Comparison of ENCODE assay signal across 8 cellular contexts in the genomic region with DNA sequence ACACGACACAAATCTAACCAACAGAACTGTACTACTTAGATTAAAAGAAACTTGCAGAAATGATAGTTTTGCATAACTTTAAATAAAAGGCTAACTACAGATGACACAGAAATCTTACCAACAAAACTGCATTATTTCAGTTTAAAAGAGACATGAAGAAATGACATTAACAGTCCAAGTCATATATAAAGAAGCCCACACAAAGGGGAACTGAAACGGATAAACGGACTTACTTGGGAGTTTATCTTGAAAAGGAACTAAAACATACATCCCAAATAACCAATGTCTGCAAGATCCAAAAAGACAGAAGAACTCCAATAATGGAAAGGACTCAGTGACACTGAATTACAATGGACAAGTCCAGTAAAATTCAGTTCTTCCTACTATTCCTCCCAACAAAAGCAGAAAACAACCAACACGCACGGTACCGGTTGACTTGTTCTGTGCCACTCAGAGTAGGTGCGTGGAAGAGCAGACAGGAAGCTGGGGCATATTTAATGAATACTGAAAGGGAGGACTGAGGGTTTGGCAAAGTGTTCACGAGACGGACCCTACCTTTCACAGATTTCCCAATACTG. TPM values are rescaled to one million over a fixed set of nuclear protein-coding genes. Genes with fewer than 3 reads are reported as not detected.
DNase-seq lines count a peak whose midpoint lies in the region; ATAC-seq, FAIRE-seq and TF ChIP-seq lines count a peak whose summit lies in the region.

No MANE protein-coding gene starts in this region.

- no peaks in the 10 kb centered on the region for H3K36me3 Mint-ChIP-seq in T-helper 17 cell (ENCODE audit: low read depth)

- H3K36me3 ChIP-seq in neutrophil, result no peaks in the 10 kb centered on the region

- peak overlapping the region; percentile 89 for H3K4me3 Mint-ChIP-seq in T-helper 17 cell

- TF ChIP-seq CTCF in AG09309 (IDR thresholded peaks at IDR 0.05; ENCODE audit: control insufficient read depth, insufficient read depth, low read depth, low read length, missing control alignments), result no peak
- no peak for TF ChIP-seq CTCF in fibroblast of the aortic adventitia (IDR thresholded peaks at IDR 0.05; ENCODE audit: insufficient read depth, low read length)
- TF ChIP-seq CTCF in neutrophil (IDR thresholded peaks at IDR 0.05), result no peak

- H3K27me3 Mint-ChIP-seq in T-helper 17 cell, result peaks cover 17% of the 10 kb centered on the region

- H3K27me3 ChIP-seq in neutrophil, result peaks cover 14% of the 10 kb centered on the region

- peaks cover 10% of the 10 kb centered on the region for H3K4me1 Mint-ChIP-seq in T-helper 17 cell

- no peak overlapping the region for H3K27ac Mint-ChIP-seq in T-helper 17 cell

- peak overlapping the region; percentile 44 for H3K27ac ChIP-seq in neutrophil

- peaks cover 9 to 17% of the 10 kb centered on the region in 2 experiments for H3K4me1 ChIP-seq in neutrophil (ENCODE audit: control insufficient read depth in 1 of 2, insufficient read depth in 1 of 2, low read depth in 1 of 2, low read length in 1 of 2)

- H3K4me3 ChIP-seq in AG09309 (ENCODE audit: control insufficient read depth, low read depth, low read length), result peak overlapping the region; percentile 63
- peak overlapping the region; percentile 68 for H3K4me3 ChIP-seq in fibroblast of the aortic adventitia (ENCODE audit: low read depth, low read length)
- H3K4me3 ChIP-seq in neutrophil (ENCODE audit: low read depth in 1 of 2, low read length in 1 of 2), result peak overlapping the region; percentile 77 to 78

- FAIRE-seq in urothelium cell line (lab: Jason Lieb, UNC), result no peak

- DNase-seq in AG09309 (ENCODE audit: low read depth) (no peak), T-helper 17 cell (no peak), fibroblast of the aortic adventitia (ENCODE audit: low read depth) (no peak), SW 1271 (lab: John Stamatoyannopoulos, UW) (no peak), urothelium cell line (ENCODE audit: low spot score) (no peak)

- H3K9me3 ChIP-seq in T-helper 17 cell (ENCODE audit: control insufficient read depth, low read length, poor library complexity, severe bottlenecking) (no peaks in the 10 kb centered on the region), neutrophil (no peaks in the 10 kb centered on the region)

- peak; percentile 19 for ATAC-seq in GM19025 (IDR thresholded peaks at IDR 0.05; ENCODE audit: low read depth, unreplicated experiment)
- peak; percentile 24 for ATAC-seq in HG03103 (IDR thresholded peaks at IDR 0.05; ENCODE audit: low read depth, unreplicated experiment)
- peak; percentile 33 for ATAC-seq in T-helper 17 cell

RNA-seq across cellular contexts. Expression of a gene that starts 0.8 kb away (rescaled TPM):
- total RNA-seq in T-helper 17 cell (1 to 10 TPM; 1.9 to 4.1 TPM), fibroblast of the aortic adventitia (ENCODE audit: low replicate concordance) (0.08 and 17.1 TPM in 2 replicates)
